In the genomic region with DNA sequence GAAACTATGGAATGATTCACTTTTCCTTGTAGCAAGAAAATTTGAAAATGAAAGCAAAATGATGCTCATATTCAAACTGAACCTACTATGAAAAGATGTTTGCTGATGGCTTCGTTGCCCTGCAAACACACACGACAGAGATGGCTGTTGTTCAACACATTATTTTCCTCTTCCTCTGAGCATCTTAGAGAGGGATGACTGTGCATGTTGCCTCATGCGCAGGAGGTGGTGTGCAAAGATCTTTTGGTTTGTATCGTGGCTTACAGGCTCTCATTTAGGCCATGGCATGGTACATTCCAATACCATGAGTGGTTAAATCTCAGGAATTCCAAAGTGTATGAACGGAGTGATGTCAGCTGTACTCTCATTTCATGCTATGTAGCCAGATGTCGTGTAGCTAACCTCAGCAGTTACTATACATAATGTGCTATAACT, we compare ENCODE assay signal across 8 cellular contexts.
A peak's percentile ranks its signal among the peaks of the same experiment; 100 is the strongest.
DNase-seq lines count a peak whose midpoint lies in the region; ATAC-seq and TF ChIP-seq lines count a peak whose summit lies in the region.

No MANE protein-coding gene starts in this region.

- H3K27me3 Mint-ChIP-seq in T-helper 17 cell: no peaks in the 10 kb centered on the region

- H3K4me2 ChIP-seq in skeletal muscle satellite cell (ENCODE audit: low read length) (peak overlapping the region; percentile 74), Karpas-422 (ENCODE audit: low read depth, low read length, poor library complexity, severe bottlenecking) (no peak overlapping the region)

- no peaks in the 10 kb centered on the region for H3K36me3 ChIP-seq in skeletal muscle satellite cell (ENCODE audit: insufficient read depth, low read length)
- no peaks in the 10 kb centered on the region for H3K36me3 ChIP-seq in Karpas-422 (ENCODE audit: insufficient read depth, low read length)

- H3K9me3 ChIP-seq in T-helper 17 cell (ENCODE audit: control insufficient read depth, low read length, poor library complexity, severe bottlenecking) (no peaks in the 10 kb centered on the region), skeletal muscle satellite cell (replicated peaks; ENCODE audit: low read length) (no peaks in the 10 kb centered on the region), Karpas-422 (ENCODE audit: low read length) (no peaks in the 10 kb centered on the region)

- peak; percentile 68 to 90 for ATAC-seq in left cardiac atrium
- no peak for ATAC-seq in T-helper 17 cell
- no peak for ATAC-seq in GM21381 (IDR thresholded peaks at IDR 0.05; ENCODE audit: unreplicated experiment)

- no peak overlapping the region for H3K27ac ChIP-seq in Karpas-422 (ENCODE audit: low read length)

- peak overlapping the region; percentile 19 for H3K4me3 ChIP-seq in epithelial cell of proximal tubule (ENCODE audit: low read depth, low read length)
- peak overlapping the region; percentile 51 for H3K4me3 ChIP-seq in skeletal muscle satellite cell (ENCODE audit: low read length)
- H3K4me3 ChIP-seq in Karpas-422 (ENCODE audit: low read length): no peak overlapping the region

- H2AFZ ChIP-seq in Karpas-422 (ENCODE audit: low read length): no peak overlapping the region

- H3K4me3 Mint-ChIP-seq in T-helper 17 cell: peak overlapping the region; percentile 76

- H3K79me2 ChIP-seq in Karpas-422 (ENCODE audit: low read length): no peaks in the 10 kb centered on the region

- H3K9me2 ChIP-seq in Karpas-422 (replicated peaks; ENCODE audit: insufficient read depth, low read length): no peaks in the 10 kb centered on the region

- H4K20me1 ChIP-seq in Karpas-422 (ENCODE audit: insufficient read depth, low read depth, low read length): no peaks in the 10 kb centered on the region

- DNase-seq in left cardiac atrium (peak; percentile 31), cardiac septum (ENCODE audit: low spot score) (no peak), T-helper 17 cell (no peak), epithelial cell of proximal tubule (ENCODE audit: low read depth) (peak; percentile 98), Karpas-422 (no peak), amygdala (lab: John Stamatoyannopoulos, UW) (no peak)

- no peak for TF ChIP-seq CTCF in epithelial cell of proximal tubule (conservative IDR thresholded peaks at IDR 0.05; ENCODE audit: low read depth, low read length)

- intact Hi-C loops in left cardiac atrium (cut with DNase I) (no loop called here), cardiac septum (cut with DNase I) (no loop called here)

- H3K27ac Mint-ChIP-seq in T-helper 17 cell: peak overlapping the region; percentile 39

- H3K9ac ChIP-seq in skeletal muscle satellite cell (ENCODE audit: low read depth, low read length): peak overlapping the region; percentile 65
- H3K9ac ChIP-seq in Karpas-422 (ENCODE audit: low read length): no peak overlapping the region

- H3K27me3 ChIP-seq in skeletal muscle satellite cell (ENCODE audit: control insufficient read depth, insufficient read depth, low read length) (no peaks in the 10 kb centered on the region), Karpas-422 (ENCODE audit: low read length) (no peaks in the 10 kb centered on the region)

- no peaks in the 10 kb centered on the region for H3K36me3 Mint-ChIP-seq in T-helper 17 cell (ENCODE audit: low read depth)

- peaks cover 36% of the 10 kb centered on the region for H3K4me1 Mint-ChIP-seq in T-helper 17 cell

- H3K4me1 ChIP-seq in skeletal muscle satellite cell (ENCODE audit: control insufficient read depth, insufficient read depth, low read length): peaks cover 59% of the 10 kb centered on the region
- H3K4me1 ChIP-seq in Karpas-422 (ENCODE audit: low read length): peaks cover 10% of the 10 kb centered on the region

Comparison
In these comparisons a context has a peak if more than half of its experiments do, and no peak if none do; other contexts are left out.
1. DNase-seq: peak in left cardiac atrium (single experiment) and epithelial cell of proximal tubule (single experiment); none in cardiac septum (single experiment), T-helper 17 cell (0 of 3), Karpas-422 (single experiment) and amygdala (0 of 56).
2. ATAC-seq: peak in left cardiac atrium (2 of 2); none in T-helper 17 cell (single experiment) and GM21381 (single experiment).